1 cellular context compared by ENCODE assay signal in genomic region chr2:237967463-237967871, GRCh38.
TF ChIP-seq lines count a peak whose summit lies in the region.

No MANE protein-coding gene starts in this region.

TF ChIP-seq in K562, 482 proteins besides CTCF, POLR2A, EP300 and RAD21 (continued from another document):
- TF ChIP-seq ZBTB40 (IDR thresholded peaks at IDR 0.05) (0 out of 2 replicates have a peak, but pooled peaks have one; percentile 15), ZBTB40 (CRISPR knock-in tag; IDR thresholded peaks at IDR 0.05) (no peak), TCFL5 (CRISPR knock-in tag; conservative IDR thresholded peaks at IDR 0.05) (no peak)
